In genomic region chr7:139680676-139681462, GRCh38 we compare ENCODE assay signal across 8 cellular contexts.
DNase-seq lines count a peak whose midpoint lies in the region; ATAC-seq, FAIRE-seq and TF ChIP-seq lines count a peak whose summit lies in the region.

No MANE protein-coding gene starts in this region.

- H3K36me3 ChIP-seq in left ventricle myocardium inferior: peaks cover 7% of the 10 kb centered on the region

- H3K9me3 Mint-ChIP-seq in activated naive CD4-positive, alpha-beta T cell treated with anti-CD3 and anti-CD28 coated beads, Interleukin-2, amount 50 U/mL, for 72 hours: peaks cover 2 to 8% of the 10 kb centered on the region in 2 donors

- peaks cover 6% of the 10 kb centered on the region for H3K9me3 ChIP-seq in left ventricle myocardium inferior (replicated peaks)

- DNase-seq in AG08396 (ENCODE audit: low spot score) (peak; percentile 84), HFF-Myc (ENCODE audit: extremely low read depth, low read depth) (peak; percentile 63), SIG-M5 treated with dmso at 0.1 percent for 504 hours (lab: John Stamatoyannopoulos, UW; ENCODE audit: unreplicated experiment) (peak; percentile 85), left ventricle myocardium inferior (peak; percentile 68), frontal cortex (ENCODE audit: low spot score in 2 of 2) (no peak)
- DNase-seq in activated naive CD4-positive, alpha-beta T cell treated with anti-CD3 and anti-CD28 coated beads, Interleukin-2, amount 50 U/mL, for 72 hours (ENCODE audit: low spot score in 2 of 2): peak; percentile 77 to 92
- DNase-seq in stimulated activated CD4-positive, alpha-beta T cell treated with anti-CD3 and anti-CD28 coated beads, Interleukin-1b, Interleukin-23, amount 100 ng/mL, for 4 hours (ENCODE audit: low read depth in 2 of 2): peak; percentile 46 to 49

- TF ChIP-seq CTCF in HFF-Myc (IDR thresholded peaks at IDR 0.05; ENCODE audit: low read depth, low read length, missing control alignments): no peak
- TF ChIP-seq CTCF in left ventricle myocardium inferior (IDR thresholded peaks at IDR 0.05; ENCODE audit: borderline replicate concordance): no peak

- peaks cover 9 to 30% of the 10 kb centered on the region in 2 donors for H3K36me3 Mint-ChIP-seq in activated naive CD4-positive, alpha-beta T cell treated with anti-CD3 and anti-CD28 coated beads, Interleukin-2, amount 50 U/mL, for 72 hours

- H3K27ac Mint-ChIP-seq in activated naive CD4-positive, alpha-beta T cell treated with anti-CD3 and anti-CD28 coated beads, Interleukin-2, amount 50 U/mL, for 72 hours: peak overlapping the region; percentile 84 to 96

- peak overlapping the region; percentile 93 for H3K27ac ChIP-seq in left ventricle myocardium inferior (replicated peaks)

- intact Hi-C loops in left ventricle myocardium inferior (cut with micrococcal nuclease): no loop called here

- no peaks in the 10 kb centered on the region for H3K27me3 ChIP-seq in left ventricle myocardium inferior (ENCODE audit: low read depth)

- H3K4me1 ChIP-seq in left ventricle myocardium inferior: peaks cover 63% of the 10 kb centered on the region

- H3K4me3 ChIP-seq in HFF-Myc (replicated peaks; ENCODE audit: low read depth, low read length) (no peak overlapping the region), left ventricle myocardium inferior (peak overlapping the region; percentile 24)

- ATAC-seq in activated naive CD4-positive, alpha-beta T cell treated with anti-CD3 and anti-CD28 coated beads, Interleukin-2, amount 50 U/mL, for 72 hours: peak; percentile 69 to 82
- no peak for ATAC-seq in HG03280 (IDR thresholded peaks at IDR 0.05; ENCODE audit: unreplicated experiment)

- FAIRE-seq in frontal cortex (lab: Jason Lieb, UNC): no peak

Comparison
In these comparisons a context has a peak if more than half of its experiments do, and no peak if none do; other contexts are left out.
1. DNase-seq: peak in AG08396 (single experiment), HFF-Myc (single experiment), SIG-M5 treated with dmso at 0.1 percent for 504 hours (single experiment), activated naive CD4-positive, alpha-beta T cell treated with anti-CD3 and anti-CD28 coated beads, Interleukin-2, amount 50 U/mL, for 72 hours (2 of 2), left ventricle myocardium inferior (single experiment) and stimulated activated CD4-positive, alpha-beta T cell treated with anti-CD3 and anti-CD28 coated beads, Interleukin-1b, Interleukin-23, amount 100 ng/mL, for 4 hours (2 of 2); none in frontal cortex (0 of 2).